Comparison of ENCODE assay signal across 4 cellular contexts in the genomic region with DNA sequence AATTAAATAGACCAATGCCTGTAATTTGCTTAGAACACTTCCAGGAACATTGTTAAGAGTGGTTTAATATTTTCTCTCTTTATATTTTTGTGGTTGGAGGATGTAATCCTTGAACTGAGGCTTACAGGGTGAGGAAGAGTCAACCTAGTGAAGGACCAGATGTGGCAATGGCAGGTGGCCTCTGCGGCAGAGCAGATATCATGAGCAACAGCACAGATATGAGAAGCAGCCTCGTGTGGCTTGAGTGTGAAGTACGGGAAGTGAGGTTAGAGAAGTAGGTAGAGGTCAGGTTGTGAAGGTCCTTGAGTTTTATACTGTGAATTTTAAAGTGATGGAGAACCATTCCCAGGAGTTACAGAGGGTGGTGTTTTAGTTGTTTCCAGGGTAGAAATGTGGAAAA.
"Had no signal": no experiment of that assay in that cellular context is flagged by ENCODE, and none has a peak within 500 bp of the region (broad histone marks: within the 10 kb centered on the region; RNA-seq: fewer than 3 reads in every experiment).

No MANE protein-coding gene starts in this region.

- H3K4me3 Mint-ChIP-seq: GM23338, H9 had no signal

- DNase-seq: H9, HCEC 1CT, IMR-90 had no signal

- H3K27ac Mint-ChIP-seq: GM23338, H9 had no signal

- H2AFZ ChIP-seq: GM23338 had no signal

- H3K4me1 Mint-ChIP-seq: GM23338, H9 had no signal

- H3K4me3 ChIP-seq: GM23338 had no signal

- H3K4me2 ChIP-seq: GM23338 had no signal

- ATAC-seq: GM23338 had no signal
